Comparison of ENCODE assay signal across 1 cellular context in genomic region chr12:129772463-129773169, GRCh38.
TF ChIP-seq lines count a peak whose summit lies in the region.

No MANE protein-coding gene starts in this region.

TF ChIP-seq in GM23338, 12 proteins besides CTCF, POLR2A, EP300 and RAD21 (continued from another document):
- no peak for TF ChIP-seq ZNF462 (CRISPR knock-in tag; IDR thresholded peaks at IDR 0.05)
- no peak for TF ChIP-seq ZNF114 (CRISPR knock-in tag; IDR thresholded peaks at IDR 0.05)
- TF ChIP-seq POLR2AphosphoS5 (IDR thresholded peaks at IDR 0.05; ENCODE audit: low read depth), result no peak
- no peak for TF ChIP-seq ZNF331 (CRISPR knock-in tag; IDR thresholded peaks at IDR 0.05; ENCODE audit: low read depth)
- no peak for TF ChIP-seq EZH2 (IDR thresholded peaks at IDR 0.05; ENCODE audit: low read depth, unreplicated experiment)
